9 cellular contexts compared by ENCODE assay signal in genomic region chr2:240584486-240585031, GRCh38. TPM values are rescaled to one million over a fixed set of nuclear protein-coding genes. Genes with fewer than 3 reads are reported as not detected.
A peak's percentile ranks its signal among the peaks of the same experiment; 100 is the strongest.
DNase-seq lines count a peak whose midpoint lies in the region; ATAC-seq and TF ChIP-seq lines count a peak whose summit lies in the region.
"Had no signal": no experiment of that assay in that cellular context is flagged by ENCODE, and none has a peak within 500 bp of the region (broad histone marks: within the 10 kb centered on the region; RNA-seq: fewer than 3 reads in every experiment).

No MANE protein-coding gene starts in this region.

- TF ChIP-seq CTCF in mammary epithelial cell (conservative IDR thresholded peaks at IDR 0.05 in 1 of 2, IDR thresholded peaks at IDR 0.05 in 1 of 2; ENCODE audit: extremely low read depth in 1 of 2, insufficient read depth in 1 of 2, low read depth in 1 of 2, low read length in 2 of 2) (no peak), neural progenitor cell (IDR thresholded peaks at IDR 0.05) (no peak), lower leg skin (IDR thresholded peaks at IDR 0.05) (no peak)

- peak overlapping the region; percentile 91 to 99 (median 96) for H3K9ac ChIP-seq in BLaER1 treated with 17β-estradiol and CSF1 and Interleukin-3, amounts not matched to agents 10 nM and 100 nM
- H3K9ac ChIP-seq in mammary epithelial cell (ENCODE audit: insufficient read depth, low read length), result peak overlapping the region; percentile 6
- H3K9ac ChIP-seq in neural progenitor cell, result no peak overlapping the region

- H3K9me3 ChIP-seq in BLaER1 treated with 17β-estradiol and CSF1 and Interleukin-3, amounts not matched to agents 10 nM and 100 nM (replicated peaks in 1 of 11), result peaks cover 0 to 15% (median 10%) of the 10 kb centered on the region in 11 experiments; a peak in 15 of 22 replicates
- no peaks in the 10 kb centered on the region for H3K9me3 ChIP-seq in mammary epithelial cell (replicated peaks; ENCODE audit: insufficient read depth, low read length)
- H3K9me3 ChIP-seq in neural progenitor cell (ENCODE audit: low read depth), result no peaks in the 10 kb centered on the region
- H3K9me3 ChIP-seq: SJSA1 had no signal

- no peak overlapping the region for H2AFZ ChIP-seq in mammary epithelial cell (ENCODE audit: low read depth, low read length)
- H2AFZ ChIP-seq in neural progenitor cell (replicated peaks), result no peak overlapping the region

- peak overlapping the region; percentile 95 to 100 (median 99) for H3K4me2 ChIP-seq in BLaER1 treated with 17β-estradiol and CSF1 and Interleukin-3, amounts not matched to agents 10 nM and 100 nM
- H3K4me2 ChIP-seq in mammary epithelial cell (ENCODE audit: insufficient read depth, low read depth, low read length) (peak overlapping the region; percentile 87), neural progenitor cell (peak overlapping the region; percentile 91)

- H3F3A ChIP-seq in neural progenitor cell (ENCODE audit: low read depth), result no peaks in the 10 kb centered on the region

- no peaks in the 10 kb centered on the region for H3K27me3 ChIP-seq in BLaER1 treated with 17β-estradiol and CSF1 and Interleukin-3, amounts not matched to agents 10 nM and 100 nM
- H3K27me3 ChIP-seq in mammary epithelial cell (ENCODE audit: insufficient read depth, low read length) (no peaks in the 10 kb centered on the region), neural progenitor cell (no peaks in the 10 kb centered on the region)
- H3K27me3 ChIP-seq: SJSA1 had no signal

- in situ Hi-C loops in mammary epithelial cell (cut with MboI; ENCODE audit: low sequenced_read_pairs in 2 of 2), result no loop called here

- H3K79me2 ChIP-seq in mammary epithelial cell (ENCODE audit: insufficient read depth, low read length) (peaks cover 79% of the 10 kb centered on the region), neural progenitor cell (ENCODE audit: low read depth) (peaks cover 76% of the 10 kb centered on the region)

- H3K4me3 Mint-ChIP-seq in neural progenitor cell, result peak overlapping the region; percentile 98

- H3K27ac Mint-ChIP-seq in neural progenitor cell, result no peak overlapping the region

- peaks cover 68 to 84% (median 72%) of the 10 kb centered on the region in 10 experiments for H3K4me1 ChIP-seq in BLaER1 treated with 17β-estradiol and CSF1 and Interleukin-3, amounts not matched to agents 10 nM and 100 nM
- peaks cover 64% of the 10 kb centered on the region for H3K4me1 ChIP-seq in mammary epithelial cell (ENCODE audit: insufficient read depth, low read length)
- H3K4me1 ChIP-seq in neural progenitor cell, result peaks cover 19% of the 10 kb centered on the region

- DNase-seq in NCI-H526 treated with DMSO at 0.1 percent for 48 hours (lab: John Stamatoyannopoulos, UW), result peak; percentile 43
- peak; percentile 44 for DNase-seq in mammary epithelial cell
- peak; percentile 12 for DNase-seq in neural progenitor cell (ENCODE audit: low spot score)
- no peak for DNase-seq in lower leg skin (ENCODE audit: low spot score in 2 of 2)
- DNase-seq in substantia nigra (lab: John Stamatoyannopoulos, UW), result no peak

- H3K27ac ChIP-seq in BLaER1 treated with 17β-estradiol and CSF1 and Interleukin-3, amounts not matched to agents 10 nM and 100 nM, result peak overlapping the region; percentile 88 to 100 (median 96)
- H3K27ac ChIP-seq in mammary epithelial cell (ENCODE audit: insufficient read depth, low read depth, low read length) (peak overlapping the region; percentile 75), neural progenitor cell (no peak overlapping the region), substantia nigra (ENCODE audit: low read depth, low read length, poor library complexity, severe bottlenecking) (no peak overlapping the region)
- H3K27ac ChIP-seq: SJSA1 had no signal

- peaks cover 11% of the 10 kb centered on the region for H3K36me3 Mint-ChIP-seq in neural progenitor cell

- CTCF ChIA-PET in mammary epithelial cell (lab: Charles Lee; ENCODE audit: low non-redundant PET), result interaction anchor here (0.6 kb wide), 1 partner anchor 18 kb away, joined by 10 read pairs; no protein-coding TSS in a partner anchor

- H4K20me1 ChIP-seq in BLaER1 treated with 17β-estradiol and CSF1 and Interleukin-3, amounts not matched to agents 10 nM and 100 nM, result peaks cover 26 to 49% (median 36%) of the 10 kb centered on the region in 11 experiments; a peak in 20 of 22 replicates
- H4K20me1 ChIP-seq in mammary epithelial cell (ENCODE audit: insufficient read depth, low read length) (no peaks in the 10 kb centered on the region), neural progenitor cell (ENCODE audit: low read depth) (peaks cover 63% of the 10 kb centered on the region)

- dilution Hi-C loops in mammary epithelial cell (cut with HindIII; ENCODE audit: low sequenced_read_pairs), result no loop called here

- H3K9me3 Mint-ChIP-seq in neural progenitor cell, result no peaks in the 10 kb centered on the region

- H3K4me1 Mint-ChIP-seq in neural progenitor cell, result peaks cover 42% of the 10 kb centered on the region

- peak overlapping the region; percentile 76 to 95 (median 88) for H3K4me3 ChIP-seq in BLaER1 treated with 17β-estradiol and CSF1 and Interleukin-3, amounts not matched to agents 10 nM and 100 nM
- H3K4me3 ChIP-seq in mammary epithelial cell (replicated peaks in 1 of 3; ENCODE audit: insufficient read depth in 1 of 3, low read depth in 2 of 3, low read length in 3 of 3) (peak overlapping the region in 2 of 3 experiments; percentile 63 to 86), neural progenitor cell (no peak overlapping the region), lower leg skin (ENCODE audit: low read depth, poor library complexity, severe bottlenecking) (no peak overlapping the region)

- no TSS peak for BruUV-seq in mammary epithelial cell (replicated peaks; lab: Mats Ljungman, UMichigan)

- ATAC-seq in GM18868 (IDR thresholded peaks at IDR 0.05; ENCODE audit: unreplicated experiment), result peak; percentile 52
- peak; percentile 65 for ATAC-seq in HG02981 (IDR thresholded peaks at IDR 0.05; ENCODE audit: unreplicated experiment)

- 90% methylated on average over 4 of the region's 4 CpGs for WGBS in mammary epithelial cell (ENCODE audit: low coverage, missing lambda C conversion rate)
- WGBS in lower leg skin, 2 donors, result 74 to 76% methylated on average over 4 of the region's 4 CpGs

- no peaks in the 10 kb centered on the region for H3K27me3 Mint-ChIP-seq in neural progenitor cell (ENCODE audit: insufficient read depth, low read depth)

- TF ChIP-seq POLR2A in lower leg skin (IDR thresholded peaks at IDR 0.05), result no peak

- intact Hi-C loops in mammary epithelial cell (cut with micrococcal nuclease), result no loop called here
- intact Hi-C loops in lower leg skin (cut with DNase I; ENCODE audit: low total_unique reads), result no loop called here

- peaks cover 5 to 50% (median 39%) of the 10 kb centered on the region in 11 experiments for H3K36me3 ChIP-seq in BLaER1 treated with 17β-estradiol and CSF1 and Interleukin-3, amounts not matched to agents 10 nM and 100 nM
- H3K36me3 ChIP-seq in mammary epithelial cell (ENCODE audit: insufficient read depth, low read length) (no peaks in the 10 kb centered on the region), neural progenitor cell (no peaks in the 10 kb centered on the region)

RNA-seq across cellular contexts. Expression of gene CAPN10, which starts 2.0 kb away (rescaled TPM):
- 10 to 100 TPM; 16.0 to 27.7 TPM for total RNA-seq in mammary epithelial cell
- polyA plus RNA-seq in mammary epithelial cell, result 8.9 TPM
- polyA minus RNA-seq in mammary epithelial cell, result 4.7 TPM
- 16.1 and 62.9 TPM in 2 replicates for total RNA-seq in neural progenitor cell (ENCODE audit: low replicate concordance)
- total RNA-seq in lower leg skin, result 10 to 100 TPM; 25.6 to 38.0 (median 28.4) TPM

RNA-seq across cellular contexts. Expression of gene RNPEPL1, which starts 16.3 kb away (rescaled TPM):
- total RNA-seq in mammary epithelial cell (10 to 100 TPM; 12.5 to 40.6 TPM), neural progenitor cell (ENCODE audit: low replicate concordance) (2.7 and 7.5 TPM in 2 replicates), lower leg skin (10 to 100 TPM; 76.1 to 99.9 (median 78.6) TPM)
- polyA plus RNA-seq in mammary epithelial cell, result 12.8 TPM
- 42.5 TPM for polyA minus RNA-seq in mammary epithelial cell

RNA-seq across cellular contexts. Expression of gene DUSP28, which starts 24.4 kb away (rescaled TPM):
- total RNA-seq in mammary epithelial cell (1 to 10 TPM; 2.8 to 3.2 TPM), neural progenitor cell (ENCODE audit: low replicate concordance) (5.1 and 8.9 TPM in 2 replicates), lower leg skin (1 to 10 TPM; 5.5 to 8.1 (median 7.4) TPM)
- 2.6 TPM for polyA plus RNA-seq in mammary epithelial cell
- polyA minus RNA-seq in mammary epithelial cell, result 0.62 TPM

RNA-seq across cellular contexts. Expression of gene ANKMY1, which starts 26.8 kb away (rescaled TPM):
- total RNA-seq in mammary epithelial cell, result 10 to 100 TPM in 1 of 2 donors, 1 to 10 TPM in 1; 7.7 to 11.7 TPM
- polyA plus RNA-seq in mammary epithelial cell, result 4.1 TPM
- polyA minus RNA-seq in mammary epithelial cell, result 5.7 TPM
- 4.2 and 6.9 TPM in 2 replicates for total RNA-seq in neural progenitor cell (ENCODE audit: low replicate concordance)
- 10 to 100 TPM; 18.0 to 22.7 (median 21.1) TPM for total RNA-seq in lower leg skin

RNA-seq across cellular contexts. Expression of gene GPR35, which starts 40.7 kb away (rescaled TPM):
- total RNA-seq in mammary epithelial cell (under 1 TPM; 0.17 to 0.28 TPM), neural progenitor cell (ENCODE audit: low replicate concordance) (0.34 and 0.74 TPM in 2 replicates), lower leg skin (1 to 10 TPM; 1.2 to 2.8 (median 2.4) TPM)
- polyA plus RNA-seq in mammary epithelial cell, result 0.06 TPM
- 2.1 TPM for polyA minus RNA-seq in mammary epithelial cell

Comparison
In these comparisons a context has a peak if more than half of its experiments do, and no peak if none do; other contexts are left out.
1. H3K27ac ChIP-seq: peak in BLaER1 treated with 17β-estradiol and CSF1 and Interleukin-3, amounts not matched to agents 10 nM and 100 nM (11 of 11) and mammary epithelial cell (single experiment); none in neural progenitor cell (single experiment) and substantia nigra (single experiment).
2. H3K4me3 ChIP-seq: peak in BLaER1 treated with 17β-estradiol and CSF1 and Interleukin-3, amounts not matched to agents 10 nM and 100 nM (10 of 10) and mammary epithelial cell (2 of 3); none in neural progenitor cell (single experiment) and lower leg skin (single experiment).
3. DNase-seq: peak in NCI-H526 treated with DMSO at 0.1 percent for 48 hours (single experiment), mammary epithelial cell (single experiment) and neural progenitor cell (single experiment); none in lower leg skin (0 of 2) and substantia nigra (0 of 49).
4. Peak in every context shown above with its lines, with median percentiles within 50 percentile points of each other: H3K4me2 ChIP-seq.